Comparison of ENCODE assay signal across 9 cellular contexts in the genomic region with DNA sequence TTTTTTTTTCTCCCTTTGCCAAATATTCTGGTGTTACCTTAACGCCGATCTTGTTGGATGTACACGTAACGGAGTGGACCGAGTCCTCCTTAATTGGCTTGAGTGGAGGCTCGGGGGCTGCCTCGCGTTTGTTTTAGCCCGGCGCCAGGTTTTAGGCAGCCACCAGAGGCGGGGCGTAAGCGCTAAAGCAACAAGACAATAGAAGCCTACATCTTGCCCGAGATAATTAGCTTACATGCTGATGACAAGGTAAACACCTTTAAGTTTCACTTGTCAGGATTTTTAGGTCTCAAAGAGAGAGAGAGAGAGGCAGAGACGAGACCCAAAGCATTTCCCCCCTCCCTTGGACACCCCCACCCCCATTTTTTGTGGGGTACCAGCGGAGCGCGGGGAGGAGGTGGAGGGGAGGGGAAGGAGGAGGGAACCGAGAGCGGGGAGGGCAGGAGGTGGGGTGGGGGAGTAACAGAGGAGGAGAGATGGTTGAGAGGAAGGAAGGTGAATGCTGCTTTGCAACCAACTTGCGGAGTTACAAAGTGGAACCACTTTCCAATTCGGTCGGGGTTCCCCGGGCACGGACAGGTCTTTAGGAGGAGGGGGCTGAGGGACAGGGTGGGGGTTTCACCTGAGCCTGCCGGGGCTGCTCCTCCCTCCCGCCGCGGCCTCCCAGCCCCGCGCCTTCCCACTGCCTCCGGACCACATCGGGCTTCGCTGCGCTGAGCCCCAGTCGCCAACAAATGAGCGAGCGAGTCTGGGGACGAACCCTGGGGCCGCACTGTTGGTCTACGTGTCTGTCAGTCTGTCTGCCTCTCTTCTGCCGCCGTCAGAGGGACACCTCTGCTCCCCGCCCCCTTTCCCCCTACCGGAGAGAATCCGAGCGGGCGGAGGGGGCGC. TPM values are rescaled to one million over a fixed set of nuclear protein-coding genes. Genes with fewer than 3 reads are reported as not detected.
DNase-seq lines count a peak whose midpoint lies in the region; ATAC-seq and TF ChIP-seq lines count a peak whose summit lies in the region.
"Had no signal": no experiment of that assay in that cellular context is flagged by ENCODE, and none has a peak within 500 bp of the region (broad histone marks: within the 10 kb centered on the region; RNA-seq: fewer than 3 reads in every experiment).

Gene NKX2-1 (minus strand): TSS at position 802 of the 891 bp plus-strand sequence. CDS start 103 bp downstream, at position 699.

- WGBS in prostate gland, result 3% methylated on average over 49 of the region's 49 CpGs

- no peaks in the 10 kb centered on the region for H3K36me3 ChIP-seq in prostate gland

- CTCF ChIA-PET in GM10248 (lab: Yijun Ruan, JAX), result interaction anchor here (1.4 kb wide), 1 partner anchor 36 kb away, joined by 5 read pairs; no protein-coding TSS in a partner anchor

- peak within 1 kb of the TSS; percentile 11 to 14 for H3K4me3 ChIP-seq in prostate gland

- intact Hi-C loops in prostate gland (cut with DNase I), result no loop called here

- H3K27ac Mint-ChIP-seq in central memory CD8-positive, alpha-beta T cell (ENCODE audit: low read depth), result no peak within 1 kb of the TSS

- H3K27me3 ChIP-seq in prostate gland (replicated peaks; ENCODE audit: insufficient read depth), result peaks cover 92% of the 10 kb centered on the region

- no peak within 1 kb of the TSS for H3K27ac ChIP-seq in prostate gland

- ATAC-seq in central memory CD8-positive, alpha-beta T cell (replicated peaks; ENCODE audit: extremely low read depth, poor library complexity, severe bottlenecking), result no peak
- no peak for ATAC-seq in HG03342 (IDR thresholded peaks at IDR 0.05; ENCODE audit: unreplicated experiment)

- H3K4me3 Mint-ChIP-seq in central memory CD8-positive, alpha-beta T cell, result peak within 1 kb of the TSS; percentile 61

- H3K4me1 ChIP-seq in prostate gland (replicated peaks), result peaks cover 12% of the 10 kb centered on the region

- H3K9me3 ChIP-seq in prostate gland, result no peaks in the 10 kb centered on the region

- no peaks in the 10 kb centered on the region for H3K36me3 Mint-ChIP-seq in central memory CD8-positive, alpha-beta T cell (ENCODE audit: insufficient read depth)

- H3K27me3 Mint-ChIP-seq in central memory CD8-positive, alpha-beta T cell, result peaks cover 73% of the 10 kb centered on the region

- no peak for TF ChIP-seq CTCF in GM10248 (IDR thresholded peaks at IDR 0.05; ENCODE audit: control extremely low read depth, extremely low read depth, low read depth, missing control alignments)
- TF ChIP-seq CTCF in prostate gland (IDR thresholded peaks at IDR 0.05), result no peak

- peaks cover 5% of the 10 kb centered on the region for H3K4me1 Mint-ChIP-seq in central memory CD8-positive, alpha-beta T cell

- DNase-seq in GM10248 (ENCODE audit: extremely low spot score) (peak; percentile 24), NCI-H1436 (lab: John Stamatoyannopoulos, UW) (peak; percentile 82), prostate gland (ENCODE audit: low spot score) (no peak), MV-4-11 (lab: John Stamatoyannopoulos, UW) (no peak)
- DNase-seq in central memory CD8-positive, alpha-beta T cell (ENCODE audit: low spot score in 2 of 2), result no peak
- no peak for DNase-seq in stimulated activated naive CD4-positive, alpha-beta T cell treated with Interleukin-2 at 50 U/mL for 16 hours (lab: John Stamatoyannopoulos, UW)

- POLR2A ChIA-PET in GM10248 (lab: Yijun Ruan, JAX), result no interaction called here

- TF ChIP-seq POLR2A in prostate gland (IDR thresholded peaks at IDR 0.05), result no peak

- no peaks in the 10 kb centered on the region for H3K9me3 Mint-ChIP-seq in central memory CD8-positive, alpha-beta T cell

RNA-seq across cellular contexts. Expression of gene NKX2-1, which starts in this region (rescaled TPM):
- total RNA-seq in prostate gland, result not detected
- total RNA-seq: glomerular endothelial cell, LHCN-M2 had no signal

Comparison
In these comparisons a context has a peak if more than half of its experiments do, and no peak if none do; other contexts are left out.
1. DNase-seq: peak in GM10248 (single experiment) and NCI-H1436 (single experiment); none in central memory CD8-positive, alpha-beta T cell (0 of 2), prostate gland (single experiment), stimulated activated naive CD4-positive, alpha-beta T cell treated with Interleukin-2 at 50 U/mL for 16 hours (single experiment) and MV-4-11 (single experiment).